ENCODE assay signal across 1 cellular context in the genomic region with DNA sequence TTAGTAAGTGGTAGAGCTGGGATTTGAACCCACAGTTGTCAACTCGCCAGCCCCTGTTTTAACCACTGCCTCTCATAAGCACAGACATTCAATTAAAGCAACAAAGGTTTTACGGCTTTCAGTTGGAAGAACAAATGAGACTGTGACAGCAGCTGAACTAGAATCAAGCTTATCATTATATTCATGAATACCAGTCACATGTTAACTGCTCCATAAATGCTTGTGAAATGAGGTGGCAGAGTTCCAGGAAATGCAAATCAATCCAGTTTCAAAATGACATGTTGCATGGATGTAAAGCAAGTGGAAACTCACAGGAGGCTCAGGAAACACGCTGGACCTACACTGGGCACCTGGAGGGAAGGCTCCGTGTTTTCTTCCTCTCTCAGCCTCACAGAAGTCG.
TF ChIP-seq lines count a peak whose summit lies in the region.

No MANE protein-coding gene starts in this region.

TF ChIP-seq in HepG2, 621 proteins besides CTCF, POLR2A, EP300 and RAD21:
- no peak for TF ChIP-seq HOXD1 (CRISPR knock-in tag; IDR thresholded peaks at IDR 0.05)
- peak; percentile 30 for TF ChIP-seq FOSL2 (CRISPR knock-in tag; IDR thresholded peaks at IDR 0.05)
- peak; percentile 2; the same call in 1 of the 2 replicates for TF ChIP-seq CEBPB (IDR thresholded peaks at IDR 0.05; ENCODE audit: borderline replicate concordance, low read depth, low read length)
